Comparison of ENCODE assay signal across 26 cellular contexts in genomic region chr11:84563356-84563755, GRCh38.
"Had no signal": no experiment of that assay in that cellular context is flagged by ENCODE, and none has a peak within 500 bp of the region (broad histone marks: within the 10 kb centered on the region; RNA-seq: fewer than 3 reads in every experiment).

No MANE protein-coding gene starts in this region.

- H3K27ac ChIP-seq: breast epithelium, SJSA1 had no signal

- H3K27me3 ChIP-seq: breast epithelium, SJSA1 had no signal

- H3K36me3 Mint-ChIP-seq: activated naive CD4-positive, alpha-beta T cell treated with anti-CD3 and anti-CD28 coated beads, Interleukin-2, amount 50 U/mL, for 24 hours; WTC11 had no signal

- DNase-seq: activated CD4-positive, alpha-beta T cell treated with anti-CD3 and anti-CD28 coated beads for 48 hours; activated CD4-positive, alpha-beta T cell treated with anti-CD3 and anti-CD28 coated beads, Interleukin-2, amount 50 U/mL, for 4 hours; activated CD4-positive, CD25-positive, alpha-beta regulatory T cell treated with anti-CD3 and anti-CD28 coated beads, Interleukin-2, amount 50 U/mL, for 72 hours; activated CD8-positive, alpha-beta T cell treated with anti-CD3 and anti-CD28 coated beads, Interleukin-2, amount 10 ng/mL, durations not matched to agents 7 days and 5 days; activated effector memory CD4-positive, alpha-beta T cell treated with Interleukin-2 at 50 U/mL for 16 hours; activated naive CD4-positive, alpha-beta T cell; activated T-cell treated with anti-CD3 and anti-CD28 coated beads, Interleukin-2, amount 50 U/mL, for 24 hours; aorta; MM.1S; NCI-H1105; NCI-H1436 treated with DMSO at 0.1 percent for 48 hours; NCI-H187; NCI-H2081; NCI-H510A treated with DMSO at 0.1 percent for 48 hours; NCI-H69; OCI-M1; RPMI8226; T-helper 9 cell had no signal

- H3K4me3 Mint-ChIP-seq: activated CD8-positive, alpha-beta T cell treated with anti-CD3 and anti-CD28 coated beads, Interleukin-2, amount 10 ng/mL, durations not matched to agents 7 days and 5 days; activated naive CD4-positive, alpha-beta T cell treated with anti-CD3 and anti-CD28 coated beads, Interleukin-2, amount 50 U/mL, for 24 hours; activated T-cell treated with anti-CD3 and anti-CD28 coated beads, Interleukin-2, amount 50 U/mL, for 24 hours; activated T-helper 1 cell treated with anti-CD3 and anti-CD28 coated beads, Interleukin-12 subunit alpha, Interleukin-12 subunit beta, Interleukin-2, Interleukin-4 antibody, amounts not matched to agents 30 ng/mL and 10 ng/mL and 1 ng/mL, durations not matched to agents 14 hours and 24 hours and 36 hours; T-helper 1 cell treated with Interleukin-12 subunit alpha and Interleukin-12 subunit beta and Interleukin-4 antibody, amounts not matched to agents 30 μg/mL and 1 μg/mL, for 36 hours; WTC11 had no signal

- H3K4me1 Mint-ChIP-seq: activated naive CD4-positive, alpha-beta T cell treated with anti-CD3 and anti-CD28 coated beads, Interleukin-2, amount 50 U/mL, for 24 hours had no signal

- H3K27ac Mint-ChIP-seq: activated CD8-positive, alpha-beta T cell treated with anti-CD3 and anti-CD28 coated beads, Interleukin-2, amount 10 ng/mL, durations not matched to agents 7 days and 5 days; activated naive CD4-positive, alpha-beta T cell treated with anti-CD3 and anti-CD28 coated beads, Interleukin-2, amount 50 U/mL, for 24 hours; activated T-cell treated with anti-CD3 and anti-CD28 coated beads, Interleukin-2, amount 50 U/mL, for 24 hours; activated T-helper 1 cell treated with anti-CD3 and anti-CD28 coated beads, Interleukin-12 subunit alpha, Interleukin-12 subunit beta, Interleukin-2, Interleukin-4 antibody, amounts not matched to agents 30 ng/mL and 10 ng/mL and 1 ng/mL, durations not matched to agents 14 hours and 24 hours and 36 hours; T-helper 1 cell treated with Interleukin-12 subunit alpha and Interleukin-12 subunit beta and Interleukin-4 antibody, amounts not matched to agents 30 μg/mL and 1 μg/mL, for 36 hours; WTC11 had no signal

- H3K36me3 ChIP-seq: breast epithelium, SJSA1 had no signal

- H3K4me1 ChIP-seq: breast epithelium, SJSA1 had no signal

- H3K4me3 ChIP-seq: breast epithelium, SJSA1 had no signal

- ATAC-seq: activated CD8-positive, alpha-beta T cell treated with anti-CD3 and anti-CD28 coated beads, Interleukin-2, amount 10 ng/mL, durations not matched to agents 7 days and 5 days; Panc1; Right ventricle myocardium inferior; WTC11 had no signal

- H3K9me3 ChIP-seq: breast epithelium, SJSA1 had no signal

- H3K27me3 Mint-ChIP-seq: activated T-cell treated with anti-CD3 and anti-CD28 coated beads, Interleukin-2, amount 50 U/mL, for 24 hours had no signal

- H3K9me3 Mint-ChIP-seq: activated naive CD4-positive, alpha-beta T cell treated with anti-CD3 and anti-CD28 coated beads, Interleukin-2, amount 50 U/mL, for 24 hours; activated T-helper 1 cell treated with anti-CD3 and anti-CD28 coated beads, Interleukin-12 subunit alpha, Interleukin-12 subunit beta, Interleukin-2, Interleukin-4 antibody, amounts not matched to agents 30 ng/mL and 10 ng/mL and 1 ng/mL, durations not matched to agents 14 hours and 24 hours and 36 hours; T-helper 1 cell treated with Interleukin-12 subunit alpha and Interleukin-12 subunit beta and Interleukin-4 antibody, amounts not matched to agents 30 μg/mL and 1 μg/mL, for 36 hours; WTC11 had no signal
